ENCODE assay signal across 6 cellular contexts in the genomic region with DNA sequence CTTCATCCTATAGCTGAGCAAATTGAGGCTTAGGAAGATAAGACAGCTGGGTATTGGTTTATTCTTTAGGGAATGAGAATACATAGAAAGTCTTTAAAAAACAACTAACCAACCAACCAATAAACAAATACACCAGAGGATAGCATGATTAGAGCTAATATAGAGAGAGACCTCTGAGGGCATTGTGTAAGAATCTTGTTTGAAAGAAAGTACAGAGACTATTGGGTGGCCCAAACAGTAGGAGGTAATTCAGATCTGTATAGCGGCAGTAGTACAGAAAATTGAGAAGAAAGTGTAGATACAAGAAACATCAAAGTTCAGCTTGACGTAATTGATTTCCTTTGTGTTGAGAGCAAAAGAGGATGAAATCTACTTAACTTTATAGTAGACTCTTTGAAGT.
"Had no signal": no experiment of that assay in that cellular context is flagged by ENCODE, and none has a peak within 500 bp of the region (broad histone marks: within the 10 kb centered on the region; RNA-seq: fewer than 3 reads in every experiment).

No MANE protein-coding gene starts in this region.

- H3K27ac Mint-ChIP-seq: IgD-negative memory B cell had no signal

- H3K4me1 Mint-ChIP-seq: IgD-negative memory B cell had no signal

- H3K4me3 ChIP-seq: K562 had no signal

- H3K27me3 Mint-ChIP-seq: IgD-negative memory B cell had no signal

- FAIRE-seq: HTR-8/SVneo, K562 had no signal

- DNase-seq: IMR-90, KBM-7 had no signal

- H3K36me3 Mint-ChIP-seq: IgD-negative memory B cell had no signal

- H3K4me3 Mint-ChIP-seq: IgD-negative memory B cell had no signal

- ATAC-seq: K562 had no signal

- H3K27ac ChIP-seq: HL-60 had no signal
